1 cellular context compared by ENCODE assay signal in the genomic region with DNA sequence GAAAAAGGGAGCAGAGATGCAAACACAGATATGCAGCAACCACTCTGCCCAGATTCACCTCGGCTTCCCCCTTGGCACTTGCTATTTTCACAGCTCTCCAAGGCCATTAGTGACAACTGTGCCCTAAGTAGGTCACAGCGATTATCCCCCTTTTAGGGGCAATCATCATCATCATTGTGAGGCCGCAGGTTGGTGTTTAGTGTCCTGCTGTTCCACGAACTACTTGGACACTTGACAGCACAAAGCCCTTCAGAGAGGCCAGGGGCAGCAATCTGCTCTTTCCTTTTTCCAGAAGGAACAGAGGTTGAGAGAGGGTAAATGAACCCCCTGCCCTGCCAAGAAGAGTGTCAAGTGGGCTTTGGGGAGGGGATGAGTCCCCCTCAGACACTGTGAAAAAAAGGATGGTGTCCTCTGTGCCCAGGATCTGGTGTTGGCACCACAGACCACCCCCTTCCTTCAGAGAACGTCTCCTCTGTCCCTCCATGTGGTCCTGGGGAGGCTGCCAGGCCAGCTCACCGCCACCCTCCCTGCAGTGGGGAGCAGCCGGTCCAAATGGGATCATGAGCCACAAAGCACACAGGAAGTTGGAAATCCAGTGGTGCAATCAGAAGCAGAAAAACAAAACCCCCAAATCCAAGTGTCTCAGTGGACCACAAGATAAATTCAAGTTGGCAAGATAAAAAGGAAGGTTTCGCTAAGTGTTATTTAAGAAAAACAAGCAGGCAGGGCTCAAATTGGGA.
TF ChIP-seq lines count a peak whose summit lies in the region.

No MANE protein-coding gene starts in this region.

TF ChIP-seq in GM23338, 12 proteins besides CTCF, POLR2A, EP300 and RAD21 (continued from another document):
- TF ChIP-seq, protein P1, sequence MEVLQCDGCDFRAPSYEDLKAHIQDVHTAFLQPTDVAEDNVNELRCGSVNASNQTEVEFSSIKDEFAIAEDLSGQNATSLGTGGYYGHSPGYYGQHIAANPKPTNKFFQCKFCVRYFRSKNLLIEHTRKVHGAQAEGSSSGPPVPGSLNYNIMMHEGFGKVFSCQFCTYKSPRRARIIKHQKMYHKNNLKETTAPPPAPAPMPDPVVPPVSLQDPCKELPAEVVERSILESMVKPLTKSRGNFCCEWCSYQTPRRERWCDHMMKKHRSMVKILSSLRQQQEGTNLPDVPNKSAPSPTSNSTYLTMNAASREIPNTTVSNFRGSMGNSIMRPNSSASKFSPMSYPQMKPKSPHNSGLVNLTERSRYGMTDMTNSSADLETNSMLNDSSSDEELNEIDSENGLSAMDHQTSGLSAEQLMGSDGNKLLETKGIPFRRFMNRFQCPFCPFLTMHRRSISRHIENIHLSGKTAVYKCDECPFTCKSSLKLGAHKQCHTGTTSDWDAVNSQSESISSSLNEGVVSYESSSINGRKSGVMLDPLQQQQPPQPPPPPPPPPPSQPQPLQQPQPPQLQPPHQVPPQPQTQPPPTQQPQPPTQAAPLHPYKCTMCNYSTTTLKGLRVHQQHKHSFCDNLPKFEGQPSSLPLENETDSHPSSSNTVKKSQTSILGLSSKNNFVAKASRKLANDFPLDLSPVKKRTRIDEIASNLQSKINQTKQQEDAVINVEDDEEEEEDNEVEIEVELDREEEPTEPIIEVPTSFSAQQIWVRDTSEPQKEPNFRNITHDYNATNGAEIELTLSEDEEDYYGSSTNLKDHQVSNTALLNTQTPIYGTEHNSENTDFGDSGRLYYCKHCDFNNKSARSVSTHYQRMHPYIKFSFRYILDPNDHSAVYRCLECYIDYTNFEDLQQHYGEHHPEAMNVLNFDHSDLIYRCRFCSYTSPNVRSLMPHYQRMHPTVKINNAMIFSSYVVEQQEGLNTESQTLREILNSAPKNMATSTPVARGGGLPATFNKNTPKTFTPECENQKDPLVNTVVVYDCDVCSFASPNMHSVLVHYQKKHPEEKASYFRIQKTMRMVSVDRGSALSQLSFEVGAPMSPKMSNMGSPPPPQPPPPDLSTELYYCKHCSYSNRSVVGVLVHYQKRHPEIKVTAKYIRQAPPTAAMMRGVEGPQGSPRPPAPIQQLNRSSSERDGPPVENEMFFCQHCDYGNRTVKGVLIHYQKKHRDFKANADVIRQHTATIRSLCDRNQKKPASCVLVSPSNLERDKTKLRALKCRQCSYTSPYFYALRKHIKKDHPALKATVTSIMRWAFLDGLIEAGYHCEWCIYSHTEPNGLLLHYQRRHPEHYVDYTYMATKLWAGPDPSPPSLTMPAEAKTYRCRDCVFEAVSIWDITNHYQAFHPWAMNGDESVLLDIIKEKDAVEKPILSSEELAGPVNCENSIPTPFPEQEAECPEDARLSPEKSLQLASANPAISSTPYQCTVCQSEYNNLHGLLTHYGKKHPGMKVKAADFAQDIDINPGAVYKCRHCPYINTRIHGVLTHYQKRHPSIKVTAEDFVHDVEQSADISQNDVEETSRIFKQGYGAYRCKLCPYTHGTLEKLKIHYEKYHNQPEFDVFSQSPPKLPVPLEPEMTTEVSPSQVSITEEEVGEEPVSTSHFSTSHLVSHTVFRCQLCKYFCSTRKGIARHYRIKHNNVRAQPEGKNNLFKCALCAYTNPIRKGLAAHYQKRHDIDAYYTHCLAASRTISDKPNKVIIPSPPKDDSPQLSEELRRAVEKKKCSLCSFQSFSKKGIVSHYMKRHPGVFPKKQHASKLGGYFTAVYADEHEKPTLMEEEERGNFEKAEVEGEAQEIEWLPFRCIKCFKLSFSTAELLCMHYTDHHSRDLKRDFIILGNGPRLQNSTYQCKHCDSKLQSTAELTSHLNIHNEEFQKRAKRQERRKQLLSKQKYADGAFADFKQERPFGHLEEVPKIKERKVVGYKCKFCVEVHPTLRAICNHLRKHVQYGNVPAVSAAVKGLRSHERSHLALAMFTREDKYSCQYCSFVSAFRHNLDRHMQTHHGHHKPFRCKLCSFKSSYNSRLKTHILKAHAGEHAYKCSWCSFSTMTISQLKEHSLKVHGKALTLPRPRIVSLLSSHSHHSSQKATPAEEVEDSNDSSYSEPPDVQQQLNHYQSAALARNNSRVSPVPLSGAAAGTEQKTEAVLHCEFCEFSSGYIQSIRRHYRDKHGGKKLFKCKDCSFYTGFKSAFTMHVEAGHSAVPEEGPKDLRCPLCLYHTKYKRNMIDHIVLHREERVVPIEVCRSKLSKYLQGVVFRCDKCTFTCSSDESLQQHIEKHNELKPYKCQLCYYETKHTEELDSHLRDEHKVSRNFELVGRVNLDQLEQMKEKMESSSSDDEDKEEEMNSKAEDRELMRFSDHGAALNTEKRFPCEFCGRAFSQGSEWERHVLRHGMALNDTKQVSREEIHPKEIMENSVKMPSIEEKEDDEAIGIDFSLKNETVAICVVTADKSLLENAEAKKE (CRISPR knock-in tag; IDR thresholded peaks at IDR 0.05) = no peak
- TF ChIP-seq CREB1 (CRISPR knock-in tag; IDR thresholded peaks at IDR 0.05; ENCODE audit: low read depth) (no peak), ZNF114 (CRISPR knock-in tag; IDR thresholded peaks at IDR 0.05) (no peak), NANOG (IDR thresholded peaks at IDR 0.05; ENCODE audit: borderline replicate concordance) (no peak), ZNF331 (CRISPR knock-in tag; IDR thresholded peaks at IDR 0.05; ENCODE audit: low read depth) (no peak), EZH2phosphoT487 (IDR thresholded peaks at IDR 0.05; ENCODE audit: unreplicated experiment) (no peak), JUNB (IDR thresholded peaks at IDR 0.05; ENCODE audit: unreplicated experiment) (no peak)
- TF ChIP-seq, protein P2, sequence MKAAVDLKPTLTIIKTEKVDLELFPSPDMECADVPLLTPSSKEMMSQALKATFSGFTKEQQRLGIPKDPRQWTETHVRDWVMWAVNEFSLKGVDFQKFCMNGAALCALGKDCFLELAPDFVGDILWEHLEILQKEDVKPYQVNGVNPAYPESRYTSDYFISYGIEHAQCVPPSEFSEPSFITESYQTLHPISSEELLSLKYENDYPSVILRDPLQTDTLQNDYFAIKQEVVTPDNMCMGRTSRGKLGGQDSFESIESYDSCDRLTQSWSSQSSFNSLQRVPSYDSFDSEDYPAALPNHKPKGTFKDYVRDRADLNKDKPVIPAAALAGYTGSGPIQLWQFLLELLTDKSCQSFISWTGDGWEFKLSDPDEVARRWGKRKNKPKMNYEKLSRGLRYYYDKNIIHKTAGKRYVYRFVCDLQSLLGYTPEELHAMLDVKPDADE (IDR thresholded peaks at IDR 0.05) = no peak
TF ChIP-seq in GM23338: peak in this region for 0.
